Comparison of ENCODE assay signal across 8 cellular contexts in genomic region chr2:229342376-229342775, GRCh38.
DNase-seq lines count a peak whose midpoint lies in the region; ATAC-seq and TF ChIP-seq lines count a peak whose summit lies in the region.
"Had no signal": no experiment of that assay in that cellular context is flagged by ENCODE, and none has a peak within 500 bp of the region (broad histone marks: within the 10 kb centered on the region; RNA-seq: fewer than 3 reads in every experiment).

No MANE protein-coding gene starts in this region.

- H2AFZ ChIP-seq in Karpas-422 (ENCODE audit: low read length): peak overlapping the region; percentile 64; the same call in 1 of the 2 replicates

- H3K9ac ChIP-seq in Karpas-422 (ENCODE audit: low read length): no peak overlapping the region

- no peaks in the 10 kb centered on the region for H3K36me3 ChIP-seq in GM06990 (ENCODE audit: control insufficient read depth, insufficient read depth, low read length)
- no peaks in the 10 kb centered on the region for H3K36me3 ChIP-seq in Karpas-422 (ENCODE audit: insufficient read depth, low read length)
- no peaks in the 10 kb centered on the region for H3K36me3 ChIP-seq in ovary

- H3K27me3 ChIP-seq in GM06990 (replicated peaks; ENCODE audit: control insufficient read depth, insufficient read depth, low read length): no peaks in the 10 kb centered on the region; the same call in none of the 2 replicates
- H3K27me3 ChIP-seq in Karpas-422 (ENCODE audit: low read length): no peaks in the 10 kb centered on the region
- no peaks in the 10 kb centered on the region for H3K27me3 ChIP-seq in ovary

- no peak for ATAC-seq in GM21825 (IDR thresholded peaks at IDR 0.05; ENCODE audit: unreplicated experiment)

- TF ChIP-seq EP300 in ovary (IDR thresholded peaks at IDR 0.05): no peak

- TF ChIP-seq CTCF in GM06990 (IDR thresholded peaks at IDR 0.05; ENCODE audit: insufficient read depth, low read length, poor library complexity, severe bottlenecking) (peak; percentile 62), ovary (IDR thresholded peaks at IDR 0.05) (peak in 2 of 3 donors; percentile 9 to 30)

- no peak overlapping the region for H3K4me3 ChIP-seq in GM06990 (replicated peaks; ENCODE audit: low read depth, low read length)
- 0 out of 2 replicates have a peak overlapping the region, but pooled peaks have one; percentile 25 for H3K4me3 ChIP-seq in Karpas-422 (ENCODE audit: low read length)
- H3K4me3 ChIP-seq in ovary: no peak overlapping the region

- 54 to 60% (median 54%) methylated on average over 4 of the region's 4 CpGs for WGBS in ovary, 3 donors

- TF ChIP-seq POLR2A in ovary (IDR thresholded peaks at IDR 0.05): no peak

- no peaks in the 10 kb centered on the region for H3K79me2 ChIP-seq in Karpas-422 (ENCODE audit: low read length)

- intact Hi-C loops in ovary (cut with DNase I): loop anchor here in 2 of 4 donors (5.0 to 10.0 kb wide), 2 partner anchors 242 to 245 kb away; no protein-coding TSS in a partner anchor

- DNase-seq in GM06990 (ENCODE audit: extremely low read depth, insufficient read length): no peak
- DNase-seq in Karpas-422: peak; percentile 78
- DNase-seq in ecto neural progenitor cell (ENCODE audit: low spot score): peak; percentile 64
- DNase-seq in ovary: peak; percentile 57 to 77 (median 66)
- DNase-seq in central memory CD4-positive, alpha-beta T cell: no peak
- no peak for DNase-seq in activated CD4-positive, alpha-beta T cell treated with anti-CD3 and anti-CD28 coated beads for 1 hour
- DNase-seq: NCI-H1105 treated with DMSO at 0.1 percent for 48 hours had no signal

- H4K20me1 ChIP-seq in Karpas-422 (ENCODE audit: insufficient read depth, low read depth, low read length): no peaks in the 10 kb centered on the region

- H3K27ac ChIP-seq in Karpas-422 (ENCODE audit: low read length) (no peak overlapping the region), ovary (no peak overlapping the region)

- H3K9me3 ChIP-seq in Karpas-422 (ENCODE audit: low read length) (no peaks in the 10 kb centered on the region), ovary (no peaks in the 10 kb centered on the region)

- no peaks in the 10 kb centered on the region for H3K9me2 ChIP-seq in Karpas-422 (replicated peaks; ENCODE audit: insufficient read depth, low read length)

- peaks cover 30% of the 10 kb centered on the region for H3K4me1 ChIP-seq in Karpas-422 (ENCODE audit: low read length)
- no peaks in the 10 kb centered on the region for H3K4me1 ChIP-seq in ovary (ENCODE audit: insufficient read depth)

- peak overlapping the region; percentile 52 for H3K4me2 ChIP-seq in Karpas-422 (ENCODE audit: low read depth, low read length, poor library complexity, severe bottlenecking)

Comparison
In these comparisons a context has a peak if more than half of its experiments do, and no peak if none do; other contexts are left out.
1. DNase-seq: peak in Karpas-422 (single experiment), ecto neural progenitor cell (single experiment) and ovary (5 of 5); none in GM06990 (single experiment), central memory CD4-positive, alpha-beta T cell (single experiment) and activated CD4-positive, alpha-beta T cell treated with anti-CD3 and anti-CD28 coated beads for 1 hour (single experiment).